In genomic region chr17:51507444-51507843, GRCh38 we compare ENCODE assay signal across 13 cellular contexts.
"Had no signal": no experiment of that assay in that cellular context is flagged by ENCODE, and none has a peak within 500 bp of the region (broad histone marks: within the 10 kb centered on the region; RNA-seq: fewer than 3 reads in every experiment).

No MANE protein-coding gene starts in this region.

- H3K27ac Mint-ChIP-seq: activated CD8-positive, alpha-beta T cell treated with anti-CD3 and anti-CD28 coated beads for 36 hours; activated naive CD4-positive, alpha-beta T cell treated with anti-CD3 and anti-CD28 coated beads, Interleukin-2, amount 50 U/mL, for 24 hours; naive B cell; stimulated activated memory B cell treated with anti-CD40 and anti-IgM and Interleukin-4, amounts not matched to agents 10 μg/mL and 1 μg/mL and 100 μg/mL, for 72 hours had no signal

- H3K4me1 ChIP-seq: left lung, tibial artery had no signal

- H3K27ac ChIP-seq: cardiac muscle cell, left lung, neutrophil, tibial artery had no signal

- H3K9me3 Mint-ChIP-seq: activated CD8-positive, alpha-beta T cell treated with anti-CD3 and anti-CD28 coated beads for 36 hours; activated naive CD4-positive, alpha-beta T cell treated with anti-CD3 and anti-CD28 coated beads, Interleukin-2, amount 50 U/mL, for 24 hours; activated T-cell treated with anti-CD3 and anti-CD28 coated beads, Interleukin-2, amount 50 U/mL, for 4 hours; stimulated activated memory B cell treated with anti-CD40 and anti-IgM and Interleukin-4, amounts not matched to agents 10 μg/mL and 1 μg/mL and 100 μg/mL, for 72 hours had no signal

- H3K9me3 ChIP-seq: left lung, neutrophil, tibial artery had no signal

- H3K4me3 Mint-ChIP-seq: activated CD8-positive, alpha-beta T cell treated with anti-CD3 and anti-CD28 coated beads for 36 hours; activated naive CD4-positive, alpha-beta T cell treated with anti-CD3 and anti-CD28 coated beads, Interleukin-2, amount 50 U/mL, for 24 hours; activated T-cell treated with anti-CD3 and anti-CD28 coated beads, Interleukin-2, amount 50 U/mL, for 4 hours; naive B cell; stimulated activated memory B cell treated with anti-CD40 and anti-IgM and Interleukin-4, amounts not matched to agents 10 μg/mL and 1 μg/mL and 100 μg/mL, for 72 hours had no signal

- DNase-seq: activated CD4-positive, alpha-beta T cell treated with anti-CD3 and anti-CD28 coated beads for 4 hours; activated CD8-positive, alpha-beta T cell treated with anti-CD3 and anti-CD28 coated beads for 36 hours; activated effector memory CD4-positive, alpha-beta T cell treated with Interleukin-2 at 50 U/mL for 16 hours; activated T-cell treated with anti-CD3 and anti-CD28 coated beads, Interleukin-2, amount 50 U/mL, for 4 hours; left lung; naive B cell; stimulated activated CD4-positive, alpha-beta T cell treated with anti-CD3 and anti-CD28 coated beads, Interleukin-2, amount 100 ng/mL, for 48 hours; tibial artery had no signal

- ATAC-seq: activated CD8-positive, alpha-beta T cell treated with anti-CD3 and anti-CD28 coated beads for 36 hours; activated T-cell treated with anti-CD3 and anti-CD28 coated beads, Interleukin-2, amount 50 U/mL, for 4 hours; esophagus mucosa; stimulated activated memory B cell treated with anti-CD40 and anti-IgM and Interleukin-4, amounts not matched to agents 10 μg/mL and 1 μg/mL and 100 μg/mL, for 72 hours had no signal

- H3K36me3 ChIP-seq: cardiac muscle cell, left lung, neutrophil, tibial artery had no signal

- H3K4me3 ChIP-seq: cardiac muscle cell, left lung, tibial artery had no signal

- H3K4me1 Mint-ChIP-seq: activated naive CD4-positive, alpha-beta T cell treated with anti-CD3 and anti-CD28 coated beads, Interleukin-2, amount 50 U/mL, for 24 hours; naive B cell; stimulated activated memory B cell treated with anti-CD40 and anti-IgM and Interleukin-4, amounts not matched to agents 10 μg/mL and 1 μg/mL and 100 μg/mL, for 72 hours had no signal

- H3K36me3 Mint-ChIP-seq: activated naive CD4-positive, alpha-beta T cell treated with anti-CD3 and anti-CD28 coated beads, Interleukin-2, amount 50 U/mL, for 24 hours; naive B cell; stimulated activated memory B cell treated with anti-CD40 and anti-IgM and Interleukin-4, amounts not matched to agents 10 μg/mL and 1 μg/mL and 100 μg/mL, for 72 hours had no signal
